In the genomic region with DNA sequence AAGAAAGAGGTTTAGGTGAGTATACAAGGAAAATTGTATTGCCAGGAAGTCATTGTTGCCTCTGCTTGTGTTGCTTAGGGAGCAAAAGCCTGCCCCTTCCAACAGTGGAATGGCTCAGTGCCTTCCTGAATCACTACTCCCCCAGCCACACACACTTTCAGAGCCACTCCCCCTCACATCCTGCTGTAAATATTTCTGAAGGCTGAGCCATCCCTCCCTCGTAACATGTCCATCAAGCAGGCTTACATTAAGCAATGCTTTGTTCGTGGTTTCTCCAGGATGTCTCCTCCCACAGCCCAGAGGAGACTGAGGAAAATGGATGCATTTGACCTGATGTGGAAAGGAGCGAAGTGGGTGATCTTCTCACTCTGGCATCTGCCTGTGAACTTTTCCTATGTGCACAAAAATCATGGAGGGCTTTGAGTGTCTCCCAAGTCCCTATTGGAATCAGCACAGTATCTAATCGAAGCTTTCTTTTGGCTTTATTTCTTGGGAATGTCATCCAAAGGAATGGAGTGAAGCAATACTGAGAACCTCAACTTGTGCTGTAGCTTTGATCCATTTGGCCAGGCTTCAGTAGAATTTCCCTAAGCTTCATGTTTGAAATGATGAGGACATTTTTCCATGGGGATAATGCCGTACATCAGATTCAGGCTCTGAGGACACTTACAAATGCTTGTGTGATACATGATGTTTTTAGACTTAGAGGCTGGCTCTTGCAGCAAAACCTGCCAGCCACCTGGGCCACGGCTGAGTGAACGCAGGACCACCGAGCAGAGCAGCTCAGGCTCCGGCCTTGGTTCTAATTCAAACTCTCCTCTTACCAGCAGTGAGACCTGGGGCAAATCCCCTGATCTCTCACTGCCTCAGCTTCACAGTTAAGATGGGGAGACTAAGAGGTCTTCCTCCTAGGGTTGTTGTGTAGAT, we compare ENCODE assay signal across 8 cellular contexts.
DNase-seq lines count a peak whose midpoint lies in the region; ATAC-seq and TF ChIP-seq lines count a peak whose summit lies in the region.

No MANE protein-coding gene starts in this region.

- DNase-seq in BJ (ENCODE audit: low read depth) (peak; percentile 94), NCI-H446 treated with DMSO at 0.1 percent for 48 hours (lab: John Stamatoyannopoulos, UW) (peak; percentile 48), myocyte (ENCODE audit: low read depth) (peak; percentile 46), GM10266 (ENCODE audit: extremely low spot score) (no peak), progenitor cell of endocrine pancreas (ENCODE audit: low spot score, unreplicated experiment) (no peak), glutamatergic neuron (no peak)

- H3K27ac Mint-ChIP-seq in dendritic cell treated with granulocyte-macrophage colony-stimulating factor and Interleukin-4, amounts not matched to agents 40 ng/mL and 50 ng/mL, for 4 days, result peak overlapping the region; percentile 20
- H3K27ac Mint-ChIP-seq in progenitor cell of endocrine pancreas (no peak overlapping the region), glutamatergic neuron (ENCODE audit: unreplicated experiment) (no peak overlapping the region)

- no peak overlapping the region for H3K4me3 ChIP-seq in BJ (ENCODE audit: low read depth, low read length)

- peaks cover 15% of the 10 kb centered on the region for H3K4me1 Mint-ChIP-seq in dendritic cell treated with granulocyte-macrophage colony-stimulating factor and Interleukin-4, amounts not matched to agents 40 ng/mL and 50 ng/mL, for 4 days (ENCODE audit: low read depth)
- H3K4me1 Mint-ChIP-seq in progenitor cell of endocrine pancreas (ENCODE audit: low read depth), result peaks cover 8% of the 10 kb centered on the region
- peaks cover 3% of the 10 kb centered on the region for H3K4me1 Mint-ChIP-seq in glutamatergic neuron (ENCODE audit: low read depth, unreplicated experiment)

- H3K9me3 Mint-ChIP-seq in dendritic cell treated with granulocyte-macrophage colony-stimulating factor and Interleukin-4, amounts not matched to agents 40 ng/mL and 50 ng/mL, for 4 days, result no peaks in the 10 kb centered on the region
- no peaks in the 10 kb centered on the region for H3K9me3 Mint-ChIP-seq in progenitor cell of endocrine pancreas (ENCODE audit: low read depth)
- H3K9me3 Mint-ChIP-seq in glutamatergic neuron (ENCODE audit: unreplicated experiment), result peaks cover 3% of the 10 kb centered on the region

- no peak for ATAC-seq in GM19455 (IDR thresholded peaks at IDR 0.05; ENCODE audit: unreplicated experiment)

- CTCF ChIA-PET in BJ (lab: Yijun Ruan, JAX), result no interaction called here

- H3K36me3 ChIP-seq in BJ (ENCODE audit: control insufficient read depth, insufficient read depth, low read length), result no peaks in the 10 kb centered on the region

- TF ChIP-seq CTCF in BJ (IDR thresholded peaks at IDR 0.05; ENCODE audit: insufficient read depth, low read depth, low read length) (no peak), GM10266 (IDR thresholded peaks at IDR 0.05; ENCODE audit: control insufficient read depth, insufficient read depth, low read depth, missing control alignments) (no peak), progenitor cell of endocrine pancreas (IDR thresholded peaks at IDR 0.05; ENCODE audit: unreplicated experiment) (no peak), glutamatergic neuron (IDR thresholded peaks at IDR 0.05; ENCODE audit: partially characterized antibody, unreplicated experiment) (no peak)

- H3K36me3 Mint-ChIP-seq in dendritic cell treated with granulocyte-macrophage colony-stimulating factor and Interleukin-4, amounts not matched to agents 40 ng/mL and 50 ng/mL, for 4 days (ENCODE audit: low read depth), result no peaks in the 10 kb centered on the region
- no peaks in the 10 kb centered on the region for H3K36me3 Mint-ChIP-seq in progenitor cell of endocrine pancreas (ENCODE audit: insufficient read depth)
- H3K36me3 Mint-ChIP-seq in glutamatergic neuron (ENCODE audit: unreplicated experiment), result no peaks in the 10 kb centered on the region

- POLR2A ChIA-PET in BJ (lab: Charles Lee), result no interaction called here

- H3K4me3 Mint-ChIP-seq in dendritic cell treated with granulocyte-macrophage colony-stimulating factor and Interleukin-4, amounts not matched to agents 40 ng/mL and 50 ng/mL, for 4 days, result no peak overlapping the region
- no peak overlapping the region for H3K4me3 Mint-ChIP-seq in progenitor cell of endocrine pancreas (ENCODE audit: low read depth)
- H3K4me3 Mint-ChIP-seq in glutamatergic neuron (ENCODE audit: unreplicated experiment), result no peak overlapping the region

- H3K27me3 Mint-ChIP-seq in dendritic cell treated with granulocyte-macrophage colony-stimulating factor and Interleukin-4, amounts not matched to agents 40 ng/mL and 50 ng/mL, for 4 days, result no peaks in the 10 kb centered on the region
- H3K27me3 Mint-ChIP-seq in progenitor cell of endocrine pancreas (no peaks in the 10 kb centered on the region), glutamatergic neuron (ENCODE audit: unreplicated experiment) (peaks cover 4% of the 10 kb centered on the region)

- intact Hi-C loops in dendritic cell treated with granulocyte-macrophage colony-stimulating factor and Interleukin-4, amounts not matched to agents 40 ng/mL and 50 ng/mL, for 4 days (cut with micrococcal nuclease), result no loop called here

- no peaks in the 10 kb centered on the region for H3K27me3 ChIP-seq in BJ (ENCODE audit: control insufficient read depth, insufficient read depth, low read length)

Comparison
In these comparisons a context has a peak if more than half of its experiments do, and no peak if none do; other contexts are left out.
1. DNase-seq: peak in BJ (single experiment), NCI-H446 treated with DMSO at 0.1 percent for 48 hours (single experiment) and myocyte (single experiment); none in GM10266 (single experiment), progenitor cell of endocrine pancreas (single experiment) and glutamatergic neuron (single experiment).